Comparison of ENCODE assay signal across 9 cellular contexts in the genomic region with DNA sequence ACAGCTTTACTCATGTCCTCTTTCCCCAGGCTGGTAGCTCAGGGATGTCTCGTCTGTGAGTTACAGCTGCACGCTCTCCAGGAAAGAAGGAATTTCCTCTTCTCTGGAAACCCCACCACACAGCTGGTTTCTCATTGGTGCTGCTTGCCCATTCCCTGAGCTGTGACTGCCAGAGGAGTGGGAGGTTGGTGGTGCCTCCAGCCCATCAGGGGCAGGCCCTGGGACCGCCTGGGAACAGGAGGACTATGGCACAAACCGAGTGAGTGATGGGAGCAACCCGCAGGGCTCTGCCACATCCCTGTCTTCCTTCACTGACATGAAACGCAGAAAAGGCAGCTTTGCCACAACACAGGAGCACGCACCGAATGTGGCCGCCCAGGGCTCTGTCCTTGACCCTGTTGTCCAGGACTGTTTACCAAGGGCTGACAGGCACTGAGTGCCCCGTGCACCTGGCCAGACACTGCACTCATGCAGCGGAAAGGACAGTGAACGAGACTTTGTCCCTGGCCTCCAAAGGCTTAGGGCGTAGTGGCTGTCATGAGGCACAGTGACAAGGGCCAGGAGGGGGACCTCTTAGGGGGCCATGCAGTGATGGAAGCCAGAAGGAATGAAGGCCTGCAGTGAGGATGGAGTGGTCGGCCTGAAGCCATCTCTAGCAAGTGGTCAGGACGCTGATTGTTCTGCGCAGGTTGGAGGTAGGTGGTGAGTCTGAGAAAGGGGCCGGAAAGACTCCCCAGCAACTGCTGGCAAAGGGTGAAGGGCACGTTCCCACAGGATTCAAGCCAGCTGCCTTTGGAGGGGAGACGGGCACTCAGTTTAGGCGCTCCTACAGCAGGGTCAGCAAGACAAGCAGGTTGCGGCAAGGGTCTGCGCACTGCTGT. TPM values are rescaled to one million over a fixed set of nuclear protein-coding genes. Genes with fewer than 3 reads are reported as not detected.
DNase-seq lines count a peak whose midpoint lies in the region; ATAC-seq and TF ChIP-seq lines count a peak whose summit lies in the region.
"Had no signal": no experiment of that assay in that cellular context is flagged by ENCODE, and none has a peak within 500 bp of the region (broad histone marks: within the 10 kb centered on the region; RNA-seq: fewer than 3 reads in every experiment).

No MANE protein-coding gene starts in this region.

- H3K27ac ChIP-seq in AG04450 (ENCODE audit: low read depth, low read length): peak overlapping the region; percentile 65
- H3K27ac ChIP-seq in HUES48 (ENCODE audit: low read depth, low read length): peak overlapping the region; percentile 29
- no peak overlapping the region for H3K27ac ChIP-seq in mucosa of rectum (ENCODE audit: low read depth in 2 of 2, low read length in 2 of 2)

- DNase-seq in AG04450 (ENCODE audit: low read depth, low spot score) (no peak), NCI-H748 treated with DMSO at 0.1 percent for 48 hours (lab: John Stamatoyannopoulos, UW) (no peak)
- DNase-seq: NCI-H1436 had no signal

- H3K27me3 ChIP-seq in AG04450 (ENCODE audit: control insufficient read depth, insufficient read depth, low read length) (no peaks in the 10 kb centered on the region), HUES48 (ENCODE audit: control insufficient read depth, insufficient read depth, low read length) (no peaks in the 10 kb centered on the region), mucosa of rectum (ENCODE audit: control insufficient read depth in 2 of 2, insufficient read depth in 2 of 2, low read length in 2 of 2) (no peaks in the 10 kb centered on the region)

- peak overlapping the region; percentile 88 to 93 (median 92) for H3K4me3 Mint-ChIP-seq in brain

- CTCF ChIA-PET in AG04450 (lab: Charles Lee): interaction anchor here (0.7 to 1.2 kb wide), 2 partner anchors 28 to 41 kb away, joined by 5 to 7 read pairs; no protein-coding TSS in a partner anchor

- H3K36me3 ChIP-seq in HUES48 (ENCODE audit: control insufficient read depth, insufficient read depth, low read length) (peaks cover 69% of the 10 kb centered on the region), mucosa of rectum (ENCODE audit: control insufficient read depth in 2 of 2, insufficient read depth in 2 of 2, low read length in 2 of 2) (peaks cover 37 to 43% of the 10 kb centered on the region in 2 donors)

- H3K9ac ChIP-seq in HUES48 (ENCODE audit: low read depth, low read length): peak overlapping the region; percentile 87; the same call in 1 of the 2 replicates
- peak overlapping the region in 1 of 2 donors; percentile 90 for H3K9ac ChIP-seq in mucosa of rectum (ENCODE audit: low read depth in 1 of 2, low read length in 2 of 2)

- peaks cover 45% of the 10 kb centered on the region for H3K4me1 Mint-ChIP-seq in brain

- H3K27ac Mint-ChIP-seq in brain: peak overlapping the region; percentile 26 to 97 (median 87)

- no peaks in the 10 kb centered on the region; the same call in 1 of the 2 replicates for H3K9me3 ChIP-seq in AG04450 (ENCODE audit: control insufficient read depth, insufficient read depth, low read length)
- H3K9me3 ChIP-seq in HUES48 (ENCODE audit: control insufficient read depth, insufficient read depth, low read length): no peaks in the 10 kb centered on the region
- no peaks in the 10 kb centered on the region for H3K9me3 ChIP-seq in mucosa of rectum (ENCODE audit: control insufficient read depth in 2 of 2, low read length in 2 of 2)

- H3K36me3 Mint-ChIP-seq in brain: peaks cover 54% of the 10 kb centered on the region

- ATAC-seq in HG02852 (IDR thresholded peaks at IDR 0.05; ENCODE audit: unreplicated experiment) (no peak), HG03159 (IDR thresholded peaks at IDR 0.05; ENCODE audit: unreplicated experiment) (no peak), GM18870 (IDR thresholded peaks at IDR 0.05; ENCODE audit: unreplicated experiment) (no peak)

- H3K4me1 ChIP-seq in HUES48 (ENCODE audit: control insufficient read depth, insufficient read depth, low read length) (peaks cover 7% of the 10 kb centered on the region), mucosa of rectum (ENCODE audit: control insufficient read depth in 2 of 2, insufficient read depth in 2 of 2, low read length in 2 of 2) (peaks cover 22 to 27% of the 10 kb centered on the region in 2 donors)

- TF ChIP-seq CTCF in AG04450 (IDR thresholded peaks at IDR 0.05; ENCODE audit: low read depth, low read length) (no peak), brain (conservative IDR thresholded peaks at IDR 0.05) (no peak)

- H3K9me3 Mint-ChIP-seq in brain: no peaks in the 10 kb centered on the region

- POLR2A ChIA-PET in AG04450 (lab: Yijun Ruan, JAX): interaction anchor here (0.6 to 2.1 kb wide), 6 partner anchors 23 to 111 kb away, joined by 3 to 7 read pairs (median 4); a partner anchor contains a TSS

- H3K27me3 Mint-ChIP-seq in brain: peaks cover 4% of the 10 kb centered on the region

- H3K4me3 ChIP-seq in AG04450 (ENCODE audit: low read depth, low read length): peak overlapping the region; percentile 98
- peak overlapping the region; percentile 84 for H3K4me3 ChIP-seq in HUES48 (ENCODE audit: low read depth, low read length)
- H3K4me3 ChIP-seq in mucosa of rectum (ENCODE audit: low read length in 2 of 2): peak overlapping the region; percentile 95

RNA-seq across cellular contexts. Expression of a gene that starts 1.7 kb away (rescaled TPM):
- polyA plus RNA-seq in AG04450 (2011; rRNA removed) (169 and 181 TPM in 2 replicates), brain (ENCODE audit: insufficient read depth, low read depth, low replicate concordance) (19.4 TPM)
- 49.4 and 57.8 TPM in 2 replicates for polyA minus RNA-seq in AG04450 (2011; rRNA and poly(A)+ RNA removed)

RNA-seq across cellular contexts. Expression of a gene that starts 6.3 kb away (rescaled TPM):
- polyA plus RNA-seq in AG04450 (2011; rRNA removed) (131 and 140 TPM in 2 replicates), brain (ENCODE audit: insufficient read depth, low read depth, low replicate concordance) (152 TPM)
- polyA minus RNA-seq in AG04450 (2011; rRNA and poly(A)+ RNA removed): 58.6 and 62.5 TPM in 2 replicates

RNA-seq across cellular contexts. Expression of a gene that starts 20.3 kb away (rescaled TPM):
- 0.16 and 0.24 TPM in 2 replicates for polyA plus RNA-seq in AG04450 (2011; rRNA removed)
- 0.18 TPM in 1 of 2 replicates, not detected in the other for polyA minus RNA-seq in AG04450 (2011; rRNA and poly(A)+ RNA removed)
- 54.3 TPM for polyA plus RNA-seq in brain (ENCODE audit: insufficient read depth, low read depth, low replicate concordance)

RNA-seq across cellular contexts. Expression of a gene that starts 25.8 kb away (rescaled TPM):
- polyA plus RNA-seq in AG04450 (2011; rRNA removed) (54.3 and 71.2 TPM in 2 replicates), brain (ENCODE audit: insufficient read depth, low read depth, low replicate concordance) (217 TPM)
- polyA minus RNA-seq in AG04450 (2011; rRNA and poly(A)+ RNA removed): 17.7 and 23.9 TPM in 2 replicates

RNA-seq across cellular contexts. Expression of a gene that starts 34.7 kb away (rescaled TPM):
- 3.9 and 5.3 TPM in 2 replicates for polyA plus RNA-seq in AG04450 (2011; rRNA removed)
- 0.46 and 0.52 TPM in 2 replicates for polyA minus RNA-seq in AG04450 (2011; rRNA and poly(A)+ RNA removed)
- 108 TPM for polyA plus RNA-seq in brain (ENCODE audit: insufficient read depth, low read depth, low replicate concordance)

Comparison
In these comparisons a context has a peak if more than half of its experiments do, and no peak if none do; other contexts are left out.
1. H3K27ac ChIP-seq: peak in AG04450 (single experiment) and HUES48 (single experiment); none in mucosa of rectum (0 of 2).
2. RNA of a gene that starts 20.3 kb away (polyA plus RNA-seq): 54.3 TPM in brain (single experiment); 0.16 to 0.24 TPM in AG04450; every median in the first group is over 10 times any median in the second.
3. Peak in every context shown above with its lines, with median percentiles within 50 percentile points of each other: H3K4me3 ChIP-seq.